9 cellular contexts compared by ENCODE assay signal in the genomic region with DNA sequence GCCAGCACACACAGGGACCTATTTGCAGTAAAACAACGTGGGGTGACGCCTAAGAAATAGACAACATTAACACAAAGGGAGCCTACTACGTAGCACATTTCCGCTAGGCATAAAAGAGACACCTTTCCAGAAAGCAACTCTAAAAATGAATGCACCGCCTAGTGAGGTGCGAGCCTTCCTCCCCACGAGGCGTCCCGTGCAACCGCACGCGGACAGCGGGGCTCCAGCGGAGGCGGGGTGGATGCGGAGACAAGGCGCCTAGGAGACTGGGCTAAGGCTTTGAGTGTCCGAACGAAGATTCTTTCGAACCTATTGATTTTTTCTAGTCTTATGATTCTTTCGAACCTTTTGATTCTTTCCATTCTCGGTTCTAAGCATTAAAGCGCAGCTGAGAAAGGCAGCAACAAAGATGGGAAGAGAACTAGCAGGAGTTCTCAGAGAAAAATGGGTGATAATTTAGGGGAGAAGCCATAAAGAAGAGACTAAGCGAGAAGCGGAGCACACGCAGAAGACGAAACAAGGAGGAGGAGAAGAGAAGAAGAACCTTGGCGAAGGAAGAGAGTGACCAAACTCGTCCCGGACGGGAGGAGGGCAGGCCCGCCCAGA. TPM values are rescaled to one million over a fixed set of nuclear protein-coding genes. Genes with fewer than 3 reads are reported as not detected.
DNase-seq lines count a peak whose midpoint lies in the region; ATAC-seq, FAIRE-seq and TF ChIP-seq lines count a peak whose summit lies in the region.
"Had no signal": no experiment of that assay in that cellular context is flagged by ENCODE, and none has a peak within 500 bp of the region (broad histone marks: within the 10 kb centered on the region; RNA-seq: fewer than 3 reads in every experiment).

No MANE protein-coding gene starts in this region.

- peaks cover 38% of the 10 kb centered on the region for H3K4me1 Mint-ChIP-seq in activated T-helper 17 cell treated with anti-CD3 and anti-CD28 coated beads, Interleukin-2, amount 50 U/mL, for 72 hours

- H3K4me3 Mint-ChIP-seq in activated T-helper 17 cell treated with anti-CD3 and anti-CD28 coated beads, Interleukin-2, amount 50 U/mL, for 72 hours = peak overlapping the region; percentile 95

- H4K20me1 ChIP-seq in Karpas-422 (ENCODE audit: insufficient read depth, low read depth, low read length) = peaks cover 28% of the 10 kb centered on the region

- H3K36me3 Mint-ChIP-seq in activated T-helper 17 cell treated with anti-CD3 and anti-CD28 coated beads, Interleukin-2, amount 50 U/mL, for 72 hours (ENCODE audit: low read depth) = peaks cover 18% of the 10 kb centered on the region

- no peaks in the 10 kb centered on the region for H3K79me2 ChIP-seq in Karpas-422 (ENCODE audit: low read length)

- H3K4me3 ChIP-seq in GM12865 (ENCODE audit: low read depth, low read length) (peak overlapping the region; percentile 83), Karpas-422 (ENCODE audit: low read length) (peak overlapping the region; percentile 80), gastroesophageal sphincter (peak overlapping the region; percentile 52 to 86), prostate gland (peak overlapping the region; percentile 92 to 94)

- H3K27me3 ChIP-seq in Karpas-422 (ENCODE audit: low read length) (no peaks in the 10 kb centered on the region), gastroesophageal sphincter (no peaks in the 10 kb centered on the region), prostate gland (replicated peaks; ENCODE audit: insufficient read depth) (no peaks in the 10 kb centered on the region)

- H3K4me2 ChIP-seq in Karpas-422 (ENCODE audit: low read depth, low read length, poor library complexity, severe bottlenecking) = peak overlapping the region; percentile 94

- intact Hi-C loops in prostate gland (cut with DNase I) = no loop called here

- no peak for FAIRE-seq in frontal cortex (lab: Jason Lieb, UNC)

- no peaks in the 10 kb centered on the region for H3K36me3 ChIP-seq in Karpas-422 (ENCODE audit: insufficient read depth, low read length)
- H3K36me3 ChIP-seq in gastroesophageal sphincter = no peaks in the 10 kb centered on the region
- no peaks in the 10 kb centered on the region for H3K36me3 ChIP-seq in prostate gland

- peak; percentile 28 for ATAC-seq in activated T-helper 17 cell treated with anti-CD3 and anti-CD28 coated beads, Interleukin-2, amount 50 U/mL, for 72 hours (replicated peaks)
- ATAC-seq in gastroesophageal sphincter = peak; percentile 35
- ATAC-seq in HG02571 (IDR thresholded peaks at IDR 0.05; ENCODE audit: unreplicated experiment) = no peak

- H2AFZ ChIP-seq in Karpas-422 (ENCODE audit: low read length) = peak overlapping the region; percentile 71

- no peak for TF ChIP-seq EP300 in gastroesophageal sphincter (IDR thresholded peaks at IDR 0.05)

- no peak overlapping the region for H3K27ac ChIP-seq in Karpas-422 (ENCODE audit: low read length)
- peak overlapping the region; percentile 81 to 98 (median 96) for H3K27ac ChIP-seq in gastroesophageal sphincter
- peak overlapping the region; percentile 87 to 88 for H3K27ac ChIP-seq in prostate gland

- peak overlapping the region; percentile 77 for H3K9ac ChIP-seq in Karpas-422 (ENCODE audit: low read length)

- H3K9me3 ChIP-seq in Karpas-422 (ENCODE audit: low read length) (no peaks in the 10 kb centered on the region), gastroesophageal sphincter (no peaks in the 10 kb centered on the region), prostate gland (no peaks in the 10 kb centered on the region)

- TF ChIP-seq CTCF in GM12865 (IDR thresholded peaks at IDR 0.05; ENCODE audit: insufficient read depth, low read depth, low read length, missing control alignments) (no peak), gastroesophageal sphincter (IDR thresholded peaks at IDR 0.05) (peak in 1 of 4 experiments; percentile 3), prostate gland (IDR thresholded peaks at IDR 0.05) (no peak)

- H3K9me2 ChIP-seq in Karpas-422 (replicated peaks; ENCODE audit: insufficient read depth, low read length) = no peaks in the 10 kb centered on the region

- WGBS in gastroesophageal sphincter (ENCODE audit: low coverage in 1 of 2), 2 donors = 2 to 8% methylated on average over 16 to 21 of the region's 32 CpGs
- WGBS in prostate gland = 8% methylated on average over 31 of the region's 32 CpGs

- H3K9me3 Mint-ChIP-seq in activated T-helper 17 cell treated with anti-CD3 and anti-CD28 coated beads, Interleukin-2, amount 50 U/mL, for 72 hours = no peaks in the 10 kb centered on the region

- peaks cover 39% of the 10 kb centered on the region for H3K4me1 ChIP-seq in Karpas-422 (ENCODE audit: low read length)
- peaks cover 0 to 64% (median 7%) of the 10 kb centered on the region in 3 donors for H3K4me1 ChIP-seq in gastroesophageal sphincter
- H3K4me1 ChIP-seq in prostate gland (replicated peaks) = peaks cover 8% of the 10 kb centered on the region

- TF ChIP-seq POLR2A in gastroesophageal sphincter (IDR thresholded peaks at IDR 0.05) (no peak), prostate gland (IDR thresholded peaks at IDR 0.05) (no peak)

- H3K27ac Mint-ChIP-seq in activated T-helper 17 cell treated with anti-CD3 and anti-CD28 coated beads, Interleukin-2, amount 50 U/mL, for 72 hours = peak overlapping the region; percentile 95

- no peaks in the 10 kb centered on the region for H3K27me3 Mint-ChIP-seq in activated T-helper 17 cell treated with anti-CD3 and anti-CD28 coated beads, Interleukin-2, amount 50 U/mL, for 72 hours

- DNase-seq in GM12865 (ENCODE audit: low read depth) = peak; percentile 41
- DNase-seq in Karpas-422 = no peak
- DNase-seq in prostate gland (ENCODE audit: low spot score) = no peak
- DNase-seq in frontal cortex (ENCODE audit: low spot score in 2 of 2) = no peak
- no peak for DNase-seq in NAMALWA (ENCODE audit: low spot score)

RNA-seq across cellular contexts. Expression of a gene that starts 0.4 kb away (rescaled TPM):
- total RNA-seq in Karpas-422 (2014; rRNA removed; shearing (Covaris generic); ENCODE audit: low replicate concordance) = 18.4 and 19.2 TPM in 2 replicates
- total RNA-seq in activated T-helper 17 cell treated with anti-CD3 and anti-CD28 coated beads, Interleukin-2, amount 50 U/mL, for 72 hours = 10 to 100 TPM; 25.9 to 34.7 TPM
- total RNA-seq in gastroesophageal sphincter = 100 to 1,000 TPM in 1 of 4 donors, 10 to 100 TPM in 3; 37.8 to 103 (median 57.5) TPM
- 100 to 1,000 TPM; 102 to 126 TPM for total RNA-seq in prostate gland
- 71.7 TPM for total RNA-seq in frontal cortex

RNA-seq across cellular contexts. Expression of a gene that starts 44.4 kb away (rescaled TPM):
- total RNA-seq in Karpas-422 (2014; rRNA removed; shearing (Covaris generic); ENCODE audit: low replicate concordance) = not detected in 2 replicates
- not detected for total RNA-seq in activated T-helper 17 cell treated with anti-CD3 and anti-CD28 coated beads, Interleukin-2, amount 50 U/mL, for 72 hours
- total RNA-seq in gastroesophageal sphincter (not detected), prostate gland (not detected), frontal cortex (not detected)
- total RNA-seq: SK-MEL-5 had no signal
